Comparison of ENCODE assay signal across 1 cellular context in the genomic region with DNA sequence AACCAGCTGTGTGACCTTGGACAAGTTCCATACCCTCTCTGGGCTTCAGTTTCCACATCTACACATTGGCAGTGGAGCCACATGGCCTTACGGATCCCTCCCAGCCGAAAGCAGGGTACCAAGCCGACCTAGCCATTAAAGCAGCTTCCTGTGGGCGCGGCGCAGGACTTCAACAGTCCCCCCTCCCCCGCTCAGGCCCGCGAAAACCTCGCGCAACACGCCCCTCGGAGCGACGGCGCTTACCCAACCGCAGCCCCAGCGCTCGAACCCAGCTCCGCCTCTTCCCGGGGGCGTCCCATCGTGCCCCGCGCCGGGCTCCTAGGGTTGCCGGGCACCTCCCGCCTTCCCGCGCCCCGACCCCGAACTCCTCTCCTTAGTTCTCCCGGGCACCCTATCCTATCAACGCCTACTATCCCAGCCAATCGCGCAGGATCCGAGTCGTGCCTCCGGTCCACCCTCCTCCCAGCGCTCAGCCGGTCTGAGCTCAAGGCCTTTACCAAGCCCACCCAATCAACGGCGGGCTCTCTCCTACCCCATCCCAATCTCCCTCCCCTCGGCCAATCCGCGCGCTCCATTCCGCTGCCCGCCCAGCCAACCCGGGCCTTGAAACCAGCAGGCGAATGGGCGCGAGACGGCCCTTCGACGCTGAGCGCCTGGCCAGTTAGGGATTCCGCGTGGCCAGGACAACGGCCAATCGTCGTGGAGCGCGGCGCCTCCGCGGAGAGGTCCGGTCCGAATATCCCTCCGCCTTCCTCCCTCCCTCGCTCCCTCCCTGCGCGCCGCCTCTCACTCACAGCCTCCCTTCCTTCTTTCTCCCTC.
TF ChIP-seq lines count a peak whose summit lies in the region.

A gene (plus strand): TSS at position 767 of the 819 bp plus-strand sequence. CDS start 326 bp downstream, outside the sequence.

TF ChIP-seq in HepG2, 621 proteins besides CTCF, POLR2A, EP300 and RAD21 (continued from another document and continues in another):
- TF ChIP-seq, protein P1, sequence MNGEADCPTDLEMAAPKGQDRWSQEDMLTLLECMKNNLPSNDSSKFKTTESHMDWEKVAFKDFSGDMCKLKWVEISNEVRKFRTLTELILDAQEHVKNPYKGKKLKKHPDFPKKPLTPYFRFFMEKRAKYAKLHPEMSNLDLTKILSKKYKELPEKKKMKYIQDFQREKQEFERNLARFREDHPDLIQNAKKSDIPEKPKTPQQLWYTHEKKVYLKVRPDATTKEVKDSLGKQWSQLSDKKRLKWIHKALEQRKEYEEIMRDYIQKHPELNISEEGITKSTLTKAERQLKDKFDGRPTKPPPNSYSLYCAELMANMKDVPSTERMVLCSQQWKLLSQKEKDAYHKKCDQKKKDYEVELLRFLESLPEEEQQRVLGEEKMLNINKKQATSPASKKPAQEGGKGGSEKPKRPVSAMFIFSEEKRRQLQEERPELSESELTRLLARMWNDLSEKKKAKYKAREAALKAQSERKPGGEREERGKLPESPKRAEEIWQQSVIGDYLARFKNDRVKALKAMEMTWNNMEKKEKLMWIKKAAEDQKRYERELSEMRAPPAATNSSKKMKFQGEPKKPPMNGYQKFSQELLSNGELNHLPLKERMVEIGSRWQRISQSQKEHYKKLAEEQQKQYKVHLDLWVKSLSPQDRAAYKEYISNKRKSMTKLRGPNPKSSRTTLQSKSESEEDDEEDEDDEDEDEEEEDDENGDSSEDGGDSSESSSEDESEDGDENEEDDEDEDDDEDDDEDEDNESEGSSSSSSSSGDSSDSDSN (CRISPR knock-in tag; IDR thresholded peaks at IDR 0.05): peak; percentile 93
- TF ChIP-seq ZNF616 (CRISPR knock-in tag; IDR thresholded peaks at IDR 0.05; ENCODE audit: low read depth) (no peak; the same call in none of the 2 replicates), NFE2L2 (IDR thresholded peaks at IDR 0.05; ENCODE audit: low read length) (no peak), ZNF570 (CRISPR knock-in tag; IDR thresholded peaks at IDR 0.05; ENCODE audit: borderline replicate concordance) (peak; percentile 86), BCL6 (CRISPR knock-in tag; IDR thresholded peaks at IDR 0.05) (peak; percentile 70), KDM1A (CRISPR knock-in tag; IDR thresholded peaks at IDR 0.05) (peak; percentile 91), NFIB (CRISPR knock-in tag; IDR thresholded peaks at IDR 0.05; ENCODE audit: borderline replicate concordance) (no peak), CC2D1A (CRISPR knock-in tag; IDR thresholded peaks at IDR 0.05) (no peak), PHF21A (CRISPR knock-in tag; IDR thresholded peaks at IDR 0.05) (peak; percentile 98), ZBTB3 (CRISPR knock-in tag; IDR thresholded peaks at IDR 0.05; ENCODE audit: borderline replicate concordance, low read depth) (0 out of 2 replicates have a peak, but pooled peaks have one; percentile 48), EHMT2 (IDR thresholded peaks at IDR 0.05; ENCODE audit: borderline replicate concordance, low read depth, low read length) (peak; percentile 55; the same call in 1 of the 2 replicates), ZNF292 (CRISPR knock-in tag; IDR thresholded peaks at IDR 0.05; ENCODE audit: borderline replicate concordance, low read depth) (no peak), CHCHD3 (CRISPR knock-in tag; IDR thresholded peaks at IDR 0.05) (no peak), MYC (CRISPR knock-in tag; IDR thresholded peaks at IDR 0.05; ENCODE audit: borderline replicate concordance) (peak; percentile 87), ZNF839 (CRISPR knock-in tag; IDR thresholded peaks at IDR 0.05; ENCODE audit: borderline replicate concordance) (peak; percentile 84; the same call in 1 of the 2 replicates), POLR2AphosphoS2 (IDR thresholded peaks at IDR 0.05; ENCODE audit: low read depth, low read length) (no peak), RBAK (CRISPR knock-in tag; IDR thresholded peaks at IDR 0.05) (peak; percentile 87; the same call in 1 of the 2 replicates), THAP11 (CRISPR knock-in tag; IDR thresholded peaks at IDR 0.05) (peak; percentile 93), GATA4 (IDR thresholded peaks at IDR 0.05; ENCODE audit: borderline replicate concordance, low read depth) (peak; percentile 67), ZNF670 (CRISPR knock-in tag; IDR thresholded peaks at IDR 0.05; ENCODE audit: borderline replicate concordance) (peak; percentile 93; the same call in 1 of the 2 replicates), ZNF337 (CRISPR knock-in tag; IDR thresholded peaks at IDR 0.05; ENCODE audit: borderline replicate concordance, low read depth) (no peak), MXD4 (CRISPR knock-in tag; IDR thresholded peaks at IDR 0.05) (peak; percentile 72), TARDBP (CRISPR knock-in tag; IDR thresholded peaks at IDR 0.05) (peak; percentile 78; the same call in 1 of the 2 replicates), MLLT10 (CRISPR knock-in tag; IDR thresholded peaks at IDR 0.05) (no peak), ZNF354B (CRISPR knock-in tag; IDR thresholded peaks at IDR 0.05) (0 out of 2 replicates have a peak, but pooled peaks have one; percentile 90), SIN3A (IDR thresholded peaks at IDR 0.05; ENCODE audit: borderline replicate concordance, low read depth, low read length) (peak; percentile 72; the same call in 1 of the 2 replicates), ZFP90 (CRISPR knock-in tag; IDR thresholded peaks at IDR 0.05; ENCODE audit: borderline replicate concordance) (peak; percentile 61), TRIM24 (CRISPR knock-in tag; IDR thresholded peaks at IDR 0.05) (no peak), XRCC5 (optimal IDR thresholded peaks at IDR 0.05; ENCODE audit: low read length) (peak; percentile 92), ZNF761 (CRISPR knock-in tag; conservative IDR thresholded peaks at IDR 0.05) (peak; percentile 92), ZNF530 (CRISPR knock-in tag; IDR thresholded peaks at IDR 0.05; ENCODE audit: low read depth) (no peak), FOXK2 (IDR thresholded peaks at IDR 0.05) (no peak)
- TF ChIP-seq, protein P2, sequence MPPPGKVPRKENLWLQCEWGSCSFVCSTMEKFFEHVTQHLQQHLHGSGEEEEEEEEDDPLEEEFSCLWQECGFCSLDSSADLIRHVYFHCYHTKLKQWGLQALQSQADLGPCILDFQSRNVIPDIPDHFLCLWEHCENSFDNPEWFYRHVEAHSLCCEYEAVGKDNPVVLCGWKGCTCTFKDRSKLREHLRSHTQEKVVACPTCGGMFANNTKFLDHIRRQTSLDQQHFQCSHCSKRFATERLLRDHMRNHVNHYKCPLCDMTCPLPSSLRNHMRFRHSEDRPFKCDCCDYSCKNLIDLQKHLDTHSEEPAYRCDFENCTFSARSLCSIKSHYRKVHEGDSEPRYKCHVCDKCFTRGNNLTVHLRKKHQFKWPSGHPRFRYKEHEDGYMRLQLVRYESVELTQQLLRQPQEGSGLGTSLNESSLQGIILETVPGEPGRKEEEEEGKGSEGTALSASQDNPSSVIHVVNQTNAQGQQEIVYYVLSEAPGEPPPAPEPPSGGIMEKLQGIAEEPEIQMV (CRISPR knock-in tag; IDR thresholded peaks at IDR 0.05; ENCODE audit: low read depth): peak; percentile 89
- TF ChIP-seq, protein P3, sequence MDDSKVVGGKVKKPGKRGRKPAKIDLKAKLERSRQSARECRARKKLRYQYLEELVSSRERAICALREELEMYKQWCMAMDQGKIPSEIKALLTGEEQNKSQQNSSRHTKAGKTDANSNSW (CRISPR knock-in tag; IDR thresholded peaks at IDR 0.05; ENCODE audit: borderline replicate concordance): peak; percentile 96; the same call in 1 of the 2 replicates
- TF ChIP-seq, protein P4, sequence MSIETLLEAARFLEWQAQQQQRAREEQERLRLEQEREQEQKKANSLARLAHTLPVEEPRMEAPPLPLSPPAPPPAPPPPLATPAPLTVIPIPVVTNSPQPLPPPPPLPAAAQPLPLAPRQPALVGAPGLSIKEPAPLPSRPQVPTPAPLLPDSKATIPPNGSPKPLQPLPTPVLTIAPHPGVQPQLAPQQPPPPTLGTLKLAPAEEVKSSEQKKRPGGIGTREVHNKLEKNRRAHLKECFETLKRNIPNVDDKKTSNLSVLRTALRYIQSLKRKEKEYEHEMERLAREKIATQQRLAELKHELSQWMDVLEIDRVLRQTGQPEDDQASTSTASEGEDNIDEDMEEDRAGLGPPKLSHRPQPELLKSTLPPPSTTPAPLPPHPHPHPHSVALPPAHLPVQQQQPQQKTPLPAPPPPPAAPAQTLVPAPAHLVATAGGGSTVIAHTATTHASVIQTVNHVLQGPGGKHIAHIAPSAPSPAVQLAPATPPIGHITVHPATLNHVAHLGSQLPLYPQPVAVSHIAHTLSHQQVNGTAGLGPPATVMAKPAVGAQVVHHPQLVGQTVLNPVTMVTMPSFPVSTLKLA (IDR thresholded peaks at IDR 0.05): peak; percentile 57
- TF ChIP-seq, protein P5, sequence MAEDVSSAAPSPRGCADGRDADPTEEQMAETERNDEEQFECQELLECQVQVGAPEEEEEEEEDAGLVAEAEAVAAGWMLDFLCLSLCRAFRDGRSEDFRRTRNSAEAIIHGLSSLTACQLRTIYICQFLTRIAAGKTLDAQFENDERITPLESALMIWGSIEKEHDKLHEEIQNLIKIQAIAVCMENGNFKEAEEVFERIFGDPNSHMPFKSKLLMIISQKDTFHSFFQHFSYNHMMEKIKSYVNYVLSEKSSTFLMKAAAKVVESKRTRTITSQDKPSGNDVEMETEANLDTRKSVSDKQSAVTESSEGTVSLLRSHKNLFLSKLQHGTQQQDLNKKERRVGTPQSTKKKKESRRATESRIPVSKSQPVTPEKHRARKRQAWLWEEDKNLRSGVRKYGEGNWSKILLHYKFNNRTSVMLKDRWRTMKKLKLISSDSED (CRISPR knock-in tag; IDR thresholded peaks at IDR 0.05): no peak
- TF ChIP-seq, protein P6, sequence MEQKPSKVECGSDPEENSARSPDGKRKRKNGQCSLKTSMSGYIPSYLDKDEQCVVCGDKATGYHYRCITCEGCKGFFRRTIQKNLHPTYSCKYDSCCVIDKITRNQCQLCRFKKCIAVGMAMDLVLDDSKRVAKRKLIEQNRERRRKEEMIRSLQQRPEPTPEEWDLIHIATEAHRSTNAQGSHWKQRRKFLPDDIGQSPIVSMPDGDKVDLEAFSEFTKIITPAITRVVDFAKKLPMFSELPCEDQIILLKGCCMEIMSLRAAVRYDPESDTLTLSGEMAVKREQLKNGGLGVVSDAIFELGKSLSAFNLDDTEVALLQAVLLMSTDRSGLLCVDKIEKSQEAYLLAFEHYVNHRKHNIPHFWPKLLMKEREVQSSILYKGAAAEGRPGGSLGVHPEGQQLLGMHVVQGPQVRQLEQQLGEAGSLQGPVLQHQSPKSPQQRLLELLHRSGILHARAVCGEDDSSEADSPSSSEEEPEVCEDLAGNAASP (CRISPR knock-in tag; IDR thresholded peaks at IDR 0.05; ENCODE audit: borderline replicate concordance): peak; percentile 78
- TF ChIP-seq, protein P7, sequence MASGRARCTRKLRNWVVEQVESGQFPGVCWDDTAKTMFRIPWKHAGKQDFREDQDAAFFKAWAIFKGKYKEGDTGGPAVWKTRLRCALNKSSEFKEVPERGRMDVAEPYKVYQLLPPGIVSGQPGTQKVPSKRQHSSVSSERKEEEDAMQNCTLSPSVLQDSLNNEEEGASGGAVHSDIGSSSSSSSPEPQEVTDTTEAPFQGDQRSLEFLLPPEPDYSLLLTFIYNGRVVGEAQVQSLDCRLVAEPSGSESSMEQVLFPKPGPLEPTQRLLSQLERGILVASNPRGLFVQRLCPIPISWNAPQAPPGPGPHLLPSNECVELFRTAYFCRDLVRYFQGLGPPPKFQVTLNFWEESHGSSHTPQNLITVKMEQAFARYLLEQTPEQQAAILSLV (CRISPR knock-in tag; IDR thresholded peaks at IDR 0.05; ENCODE audit: borderline replicate concordance): peak; percentile 82
- TF ChIP-seq, protein P8, sequence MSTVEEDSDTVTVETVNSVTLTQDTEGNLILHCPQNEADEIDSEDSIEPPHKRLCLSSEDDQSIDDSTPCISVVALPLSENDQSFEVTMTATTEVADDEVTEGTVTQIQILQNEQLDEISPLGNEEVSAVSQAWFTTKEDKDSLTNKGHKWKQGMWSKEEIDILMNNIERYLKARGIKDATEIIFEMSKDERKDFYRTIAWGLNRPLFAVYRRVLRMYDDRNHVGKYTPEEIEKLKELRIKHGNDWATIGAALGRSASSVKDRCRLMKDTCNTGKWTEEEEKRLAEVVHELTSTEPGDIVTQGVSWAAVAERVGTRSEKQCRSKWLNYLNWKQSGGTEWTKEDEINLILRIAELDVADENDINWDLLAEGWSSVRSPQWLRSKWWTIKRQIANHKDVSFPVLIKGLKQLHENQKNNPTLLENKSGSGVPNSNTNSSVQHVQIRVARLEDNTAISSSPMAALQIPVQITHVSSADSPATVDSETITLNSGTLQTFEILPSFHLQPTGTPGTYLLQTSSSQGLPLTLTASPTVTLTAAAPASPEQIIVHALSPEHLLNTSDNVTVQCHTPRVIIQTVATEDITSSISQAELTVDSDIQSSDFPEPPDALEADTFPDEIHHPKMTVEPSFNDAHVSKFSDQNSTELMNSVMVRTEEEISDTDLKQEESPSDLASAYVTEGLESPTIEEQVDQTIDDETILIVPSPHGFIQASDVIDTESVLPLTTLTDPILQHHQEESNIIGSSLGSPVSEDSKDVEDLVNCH (CRISPR knock-in tag; IDR thresholded peaks at IDR 0.05): 0 out of 2 replicates have a peak, but pooled peaks have one; percentile 76
- TF ChIP-seq, protein P9, sequence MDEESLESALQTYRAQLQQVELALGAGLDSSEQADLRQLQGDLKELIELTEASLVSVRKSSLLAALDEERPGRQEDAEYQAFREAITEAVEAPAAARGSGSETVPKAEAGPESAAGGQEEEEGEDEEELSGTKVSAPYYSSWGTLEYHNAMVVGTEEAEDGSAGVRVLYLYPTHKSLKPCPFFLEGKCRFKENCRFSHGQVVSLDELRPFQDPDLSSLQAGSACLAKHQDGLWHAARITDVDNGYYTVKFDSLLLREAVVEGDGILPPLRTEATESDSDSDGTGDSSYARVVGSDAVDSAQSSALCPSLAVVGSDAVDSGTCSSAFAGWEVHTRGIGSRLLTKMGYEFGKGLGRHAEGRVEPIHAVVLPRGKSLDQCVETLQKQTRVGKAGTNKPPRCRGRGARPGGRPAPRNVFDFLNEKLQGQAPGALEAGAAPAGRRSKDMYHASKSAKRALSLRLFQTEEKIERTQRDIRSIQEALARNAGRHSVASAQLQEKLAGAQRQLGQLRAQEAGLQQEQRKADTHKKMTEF (CRISPR knock-in tag; IDR thresholded peaks at IDR 0.05): peak; percentile 95
